9 cellular contexts compared by ENCODE assay signal in the genomic region with DNA sequence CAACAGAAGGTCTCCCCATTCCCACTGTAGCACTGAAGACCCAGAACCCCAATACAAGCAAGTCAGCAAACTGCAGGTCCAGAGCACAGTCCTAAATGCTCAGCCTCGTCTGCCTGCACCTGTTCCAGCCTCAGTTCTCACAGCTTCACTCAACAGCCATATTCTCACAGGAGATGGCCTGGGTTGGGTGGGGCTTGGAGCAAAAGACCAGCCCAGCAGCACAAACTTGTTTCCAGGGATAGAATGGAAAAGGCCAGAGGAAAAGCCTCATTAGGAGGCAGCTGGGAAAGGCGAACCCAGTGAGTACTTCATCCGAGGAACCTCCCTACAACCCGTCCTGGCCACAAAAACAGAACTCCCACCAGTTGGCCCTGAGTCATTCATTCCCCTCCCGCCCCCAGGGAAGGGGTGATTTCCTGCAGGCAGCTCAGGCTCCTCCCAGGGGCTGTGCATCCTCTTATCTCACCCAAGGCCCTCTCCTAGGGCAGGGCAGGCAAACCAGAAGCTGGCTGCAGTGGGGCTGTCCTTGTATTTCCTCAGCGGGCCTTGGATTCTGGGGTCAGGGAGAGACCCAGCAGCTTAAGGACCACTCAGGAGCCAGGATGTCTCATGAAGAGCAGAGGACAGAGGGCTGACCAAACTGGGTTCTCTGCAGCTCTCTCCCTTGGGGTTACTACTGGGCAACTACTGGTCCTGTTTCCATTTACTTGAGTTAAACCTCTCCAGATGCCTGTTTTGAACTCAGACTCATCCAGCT. TPM values are rescaled to one million over a fixed set of nuclear protein-coding genes. Genes with fewer than 3 reads are reported as not detected.
A peak's percentile ranks its signal among the peaks of the same experiment; 100 is the strongest.
DNase-seq lines count a peak whose midpoint lies in the region; ATAC-seq and TF ChIP-seq lines count a peak whose summit lies in the region.
"Had no signal": no experiment of that assay in that cellular context is flagged by ENCODE, and none has a peak within 500 bp of the region (broad histone marks: within the 10 kb centered on the region; RNA-seq: fewer than 3 reads in every experiment).

No MANE protein-coding gene starts in this region.

- H2AFZ ChIP-seq in ACC112 (ENCODE audit: low read length, unreplicated experiment) = peak overlapping the region; percentile 41

- H3K9me3 ChIP-seq in right cardiac atrium (ENCODE audit: control insufficient read depth, low read length) (no peaks in the 10 kb centered on the region), T-helper 17 cell (ENCODE audit: control insufficient read depth, low read length, poor library complexity, severe bottlenecking) (no peaks in the 10 kb centered on the region)

- H3K27me3 Mint-ChIP-seq in T-helper 17 cell = peaks cover 6% of the 10 kb centered on the region

- no peak for TF ChIP-seq CTCF in HL-60 (IDR thresholded peaks at IDR 0.05; ENCODE audit: insufficient read depth, low read length)

- no peak overlapping the region for H3K4me3 ChIP-seq in ACC112 (ENCODE audit: low read depth, low read length)
- no peak overlapping the region for H3K4me3 ChIP-seq in HL-60 (replicated peaks; ENCODE audit: insufficient read depth, low read length)
- no peak overlapping the region for H3K4me3 ChIP-seq in right cardiac atrium (ENCODE audit: low read length)

- DNase-seq in HL-60 (ENCODE audit: low read depth in 1 of 2, low spot score in 1 of 2) (peak; percentile 36 to 76), activated T-cell treated with anti-CD3 and anti-CD28 coated beads for 4 hours (peak; percentile 51), right cardiac atrium (peak; percentile 86 to 87 (median 87)), T-helper 17 cell (no peak), NCI-H526 treated with DMSO at 0.1 percent for 48 hours (lab: John Stamatoyannopoulos, UW) (no peak)
- DNase-seq in stimulated activated CD4-positive, alpha-beta T cell treated with anti-CD3 and anti-CD28 coated beads, Interleukin-2, amount 100 ng/mL, for 48 hours = peak; percentile 49 to 52

- H3K4me1 ChIP-seq in ACC112 (ENCODE audit: control insufficient read depth, insufficient read depth, low read length, unreplicated experiment) = peaks cover 13% of the 10 kb centered on the region
- peaks cover 7% of the 10 kb centered on the region for H3K4me1 ChIP-seq in right cardiac atrium (ENCODE audit: control insufficient read depth, insufficient read depth, low read length)

- H3K27ac ChIP-seq in ACC112 (ENCODE audit: low read depth, low read length) = peak overlapping the region; percentile 27; the same call in 1 of the 2 replicates
- 0 out of 2 replicates have a peak overlapping the region, but pooled peaks have one; percentile 10 for H3K27ac ChIP-seq in HL-60 (replicated peaks)
- H3K27ac ChIP-seq in right cardiac atrium (ENCODE audit: low read length) = no peak overlapping the region

- ATAC-seq in right cardiac atrium (peak; percentile 91 to 98), T-helper 17 cell (no peak), HG02588 (IDR thresholded peaks at IDR 0.05; ENCODE audit: unreplicated experiment) (no peak)

- intact Hi-C loops in right cardiac atrium (cut with DNase I) = no loop called here

- H3K36me3 ChIP-seq in ACC112 (ENCODE audit: insufficient read depth, low read length) = no peaks in the 10 kb centered on the region

- H3K27me3 ChIP-seq in ACC112 (ENCODE audit: insufficient read depth, low read length) (no peaks in the 10 kb centered on the region), HL-60 (ENCODE audit: insufficient read depth, poor library complexity, severe bottlenecking) (no peaks in the 10 kb centered on the region), right cardiac atrium (ENCODE audit: control insufficient read depth, insufficient read depth) (no peaks in the 10 kb centered on the region)

- no peaks in the 10 kb centered on the region for H3K79me2 ChIP-seq in ACC112 (ENCODE audit: control insufficient read depth, insufficient read depth, low read length, unreplicated experiment)

- no peak overlapping the region for H3K27ac Mint-ChIP-seq in T-helper 17 cell

- H3K36me3 Mint-ChIP-seq in T-helper 17 cell (ENCODE audit: low read depth) = peaks cover 10% of the 10 kb centered on the region

- H3K4me3 Mint-ChIP-seq in T-helper 17 cell = no peak overlapping the region

- WGBS in right cardiac atrium = 23% methylated on average over 6 of the region's 6 CpGs

- H3K4me1 Mint-ChIP-seq in T-helper 17 cell = peaks cover 7% of the 10 kb centered on the region

RNA-seq across cellular contexts. Expression of a gene that starts 7.4 kb away (rescaled TPM):
- total RNA-seq in right cardiac atrium = 1 to 10 TPM in 2 of 4 donors, under 1 TPM in 2; 0.79 to 1.4 (median 1.1) TPM
- polyA plus RNA-seq in right cardiac atrium = 0.18 TPM
- 10 to 100 TPM in 1 of 2 donors, under 1 TPM in 1; 0.94 to 16.6 TPM for total RNA-seq in T-helper 17 cell
- total RNA-seq: urinary bladder had no signal

RNA-seq across cellular contexts. Expression of a gene that starts 28.6 kb away (rescaled TPM):
- 1 to 10 TPM in 3 of 4 donors, under 1 TPM in 1; 0.67 to 3.5 (median 1.5) TPM for total RNA-seq in right cardiac atrium
- 0.54 TPM for polyA plus RNA-seq in right cardiac atrium
- under 1 TPM; 0.65 to 0.97 TPM for total RNA-seq in T-helper 17 cell

RNA-seq across cellular contexts. Expression of a gene that starts 29.4 kb away (rescaled TPM):
- total RNA-seq in right cardiac atrium = 10 to 100 TPM; 21.7 to 49.4 (median 44.4) TPM
- 30.4 TPM for polyA plus RNA-seq in right cardiac atrium
- total RNA-seq in T-helper 17 cell = not detected

RNA-seq across cellular contexts. Expression of a gene that starts 37.6 kb away (rescaled TPM):
- total RNA-seq in right cardiac atrium (10 to 100 TPM; 33.1 to 47.1 (median 35.6) TPM), T-helper 17 cell (10 to 100 TPM; 32.3 to 36.9 TPM)
- polyA plus RNA-seq in right cardiac atrium = 40.5 TPM

RNA-seq across cellular contexts. Expression of a gene that starts 44.8 kb away (rescaled TPM):
- total RNA-seq in right cardiac atrium (not detected), T-helper 17 cell (not detected)
- polyA plus RNA-seq in right cardiac atrium = 0.07 TPM

Comparison
In these comparisons a context has a peak if more than half of its experiments do, and no peak if none do; other contexts are left out.
1. DNase-seq: peak in HL-60 (2 of 2), activated T-cell treated with anti-CD3 and anti-CD28 coated beads for 4 hours (single experiment), right cardiac atrium (3 of 3) and stimulated activated CD4-positive, alpha-beta T cell treated with anti-CD3 and anti-CD28 coated beads, Interleukin-2, amount 100 ng/mL, for 48 hours (2 of 2); none in T-helper 17 cell (0 of 3) and NCI-H526 treated with DMSO at 0.1 percent for 48 hours (single experiment).
2. ATAC-seq: peak in right cardiac atrium (2 of 2); none in T-helper 17 cell (single experiment) and HG02588 (single experiment).
3. RNA of a gene that starts 29.4 kb away (total RNA-seq): 21.7 to 49.4 TPM in right cardiac atrium; not detected in T-helper 17 cell; every median in the first group is over 10 times any median in the second.